In genomic region chr19:12687496-12688196, GRCh38 we compare ENCODE assay signal across 1 cellular context.
A peak's percentile ranks its signal among the peaks of the same experiment; 100 is the strongest.
TF ChIP-seq lines count a peak whose summit lies in the region.

Gene GNG14 (plus strand): TSS chr19:12687998. CDS start chr19:12688049, 51 bp downstream.

TF ChIP-seq in K562, 482 proteins besides CTCF, POLR2A, EP300 and RAD21:
- TF ChIP-seq, protein P1, sequence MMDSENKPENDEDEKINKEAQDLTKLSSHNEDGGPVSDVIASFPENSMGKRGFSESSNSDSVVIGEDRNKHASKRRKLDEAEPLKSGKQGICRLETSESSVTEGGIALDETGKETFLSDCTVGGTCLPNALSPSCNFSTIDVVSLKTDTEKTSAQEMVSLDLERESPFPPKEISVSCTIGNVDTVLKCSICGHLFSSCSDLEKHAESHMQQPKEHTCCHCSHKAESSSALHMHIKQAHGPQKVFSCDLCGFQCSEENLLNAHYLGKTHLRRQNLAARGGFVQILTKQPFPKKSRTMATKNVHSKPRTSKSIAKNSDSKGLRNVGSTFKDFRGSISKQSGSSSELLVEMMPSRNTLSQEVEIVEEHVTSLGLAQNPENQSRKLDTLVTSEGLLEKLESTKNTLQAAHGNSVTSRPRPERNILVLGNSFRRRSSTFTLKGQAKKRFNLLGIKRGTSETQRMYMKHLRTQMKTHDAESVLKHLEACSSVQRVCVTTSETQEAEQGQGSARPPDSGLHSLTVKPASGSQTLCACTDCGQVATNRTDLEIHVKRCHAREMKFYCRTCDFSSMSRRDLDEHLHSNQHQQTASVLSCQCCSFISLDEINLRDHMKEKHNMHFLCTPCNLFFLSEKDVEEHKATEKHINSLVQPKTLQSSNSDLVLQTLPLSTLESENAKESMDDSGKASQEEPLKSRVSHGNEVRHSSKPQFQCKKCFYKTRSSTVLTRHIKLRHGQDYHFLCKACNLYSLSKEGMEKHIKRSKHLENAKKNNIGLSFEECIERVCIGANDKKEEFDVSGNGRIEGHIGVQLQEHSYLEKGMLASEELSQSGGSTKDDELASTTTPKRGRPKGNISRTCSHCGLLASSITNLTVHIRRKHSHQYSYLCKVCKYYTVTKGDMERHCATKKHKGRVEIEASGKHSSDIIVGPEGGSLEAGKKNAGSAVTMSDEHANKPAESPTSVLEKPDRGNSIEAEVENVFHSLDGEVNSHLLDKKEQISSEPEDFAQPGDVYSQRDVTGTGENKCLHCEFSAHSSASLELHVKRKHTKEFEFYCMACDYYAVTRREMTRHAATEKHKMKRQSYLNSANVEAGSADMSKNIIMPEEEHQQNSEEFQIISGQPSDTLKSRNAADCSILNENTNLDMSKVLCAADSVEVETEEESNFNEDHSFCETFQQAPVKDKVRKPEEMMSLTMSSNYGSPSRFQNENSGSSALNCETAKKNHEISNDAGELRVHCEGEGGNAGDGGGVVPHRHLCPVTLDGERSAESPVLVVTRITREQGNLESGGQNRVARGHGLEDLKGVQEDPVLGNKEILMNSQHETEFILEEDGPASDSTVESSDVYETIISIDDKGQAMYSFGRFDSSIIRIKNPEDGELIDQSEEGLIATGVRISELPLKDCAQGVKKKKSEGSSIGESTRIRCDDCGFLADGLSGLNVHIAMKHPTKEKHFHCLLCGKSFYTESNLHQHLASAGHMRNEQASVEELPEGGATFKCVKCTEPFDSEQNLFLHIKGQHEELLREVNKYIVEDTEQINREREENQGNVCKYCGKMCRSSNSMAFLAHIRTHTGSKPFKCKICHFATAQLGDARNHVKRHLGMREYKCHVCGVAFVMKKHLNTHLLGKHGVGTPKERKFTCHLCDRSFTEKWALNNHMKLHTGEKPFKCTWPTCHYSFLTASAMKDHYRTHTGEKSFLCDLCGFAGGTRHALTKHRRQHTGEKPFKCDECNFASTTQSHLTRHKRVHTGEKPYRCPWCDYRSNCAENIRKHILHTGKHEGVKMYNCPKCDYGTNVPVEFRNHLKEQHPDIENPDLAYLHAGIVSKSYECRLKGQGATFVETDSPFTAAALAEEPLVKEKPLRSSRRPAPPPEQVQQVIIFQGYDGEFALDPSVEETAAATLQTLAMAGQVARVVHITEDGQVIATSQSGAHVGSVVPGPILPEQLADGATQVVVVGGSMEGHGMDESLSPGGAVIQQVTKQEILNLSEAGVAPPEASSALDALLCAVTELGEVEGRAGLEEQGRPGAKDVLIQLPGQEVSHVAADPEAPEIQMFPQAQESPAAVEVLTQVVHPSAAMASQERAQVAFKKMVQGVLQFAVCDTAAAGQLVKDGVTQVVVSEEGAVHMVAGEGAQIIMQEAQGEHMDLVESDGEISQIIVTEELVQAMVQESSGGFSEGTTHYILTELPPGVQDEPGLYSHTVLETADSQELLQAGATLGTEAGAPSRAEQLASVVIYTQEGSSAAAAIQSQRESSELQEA (IDR thresholded peaks at IDR 0.05; ENCODE audit: low read depth) = no peak
- TF ChIP-seq, protein P2, sequence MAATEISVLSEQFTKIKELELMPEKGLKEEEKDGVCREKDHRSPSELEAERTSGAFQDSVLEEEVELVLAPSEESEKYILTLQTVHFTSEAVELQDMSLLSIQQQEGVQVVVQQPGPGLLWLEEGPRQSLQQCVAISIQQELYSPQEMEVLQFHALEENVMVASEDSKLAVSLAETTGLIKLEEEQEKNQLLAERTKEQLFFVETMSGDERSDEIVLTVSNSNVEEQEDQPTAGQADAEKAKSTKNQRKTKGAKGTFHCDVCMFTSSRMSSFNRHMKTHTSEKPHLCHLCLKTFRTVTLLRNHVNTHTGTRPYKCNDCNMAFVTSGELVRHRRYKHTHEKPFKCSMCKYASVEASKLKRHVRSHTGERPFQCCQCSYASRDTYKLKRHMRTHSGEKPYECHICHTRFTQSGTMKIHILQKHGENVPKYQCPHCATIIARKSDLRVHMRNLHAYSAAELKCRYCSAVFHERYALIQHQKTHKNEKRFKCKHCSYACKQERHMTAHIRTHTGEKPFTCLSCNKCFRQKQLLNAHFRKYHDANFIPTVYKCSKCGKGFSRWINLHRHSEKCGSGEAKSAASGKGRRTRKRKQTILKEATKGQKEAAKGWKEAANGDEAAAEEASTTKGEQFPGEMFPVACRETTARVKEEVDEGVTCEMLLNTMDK (IDR thresholded peaks at IDR 0.05; ENCODE audit: borderline replicate concordance, insufficient read depth, low read depth, low read length, poor library complexity, severe bottlenecking) = peak; percentile 31
- TF ChIP-seq, protein P3, sequence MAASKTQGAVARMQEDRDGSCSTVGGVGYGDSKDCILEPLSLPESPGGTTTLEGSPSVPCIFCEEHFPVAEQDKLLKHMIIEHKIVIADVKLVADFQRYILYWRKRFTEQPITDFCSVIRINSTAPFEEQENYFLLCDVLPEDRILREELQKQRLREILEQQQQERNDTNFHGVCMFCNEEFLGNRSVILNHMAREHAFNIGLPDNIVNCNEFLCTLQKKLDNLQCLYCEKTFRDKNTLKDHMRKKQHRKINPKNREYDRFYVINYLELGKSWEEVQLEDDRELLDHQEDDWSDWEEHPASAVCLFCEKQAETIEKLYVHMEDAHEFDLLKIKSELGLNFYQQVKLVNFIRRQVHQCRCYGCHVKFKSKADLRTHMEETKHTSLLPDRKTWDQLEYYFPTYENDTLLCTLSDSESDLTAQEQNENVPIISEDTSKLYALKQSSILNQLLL (CRISPR knock-in tag; IDR thresholded peaks at IDR 0.05; ENCODE audit: borderline replicate concordance) = no peak
- no peak for TF ChIP-seq ELF4 (CRISPR knock-in tag; IDR thresholded peaks at IDR 0.05)
